ENCODE assay signal across 11 cellular contexts in the genomic region with DNA sequence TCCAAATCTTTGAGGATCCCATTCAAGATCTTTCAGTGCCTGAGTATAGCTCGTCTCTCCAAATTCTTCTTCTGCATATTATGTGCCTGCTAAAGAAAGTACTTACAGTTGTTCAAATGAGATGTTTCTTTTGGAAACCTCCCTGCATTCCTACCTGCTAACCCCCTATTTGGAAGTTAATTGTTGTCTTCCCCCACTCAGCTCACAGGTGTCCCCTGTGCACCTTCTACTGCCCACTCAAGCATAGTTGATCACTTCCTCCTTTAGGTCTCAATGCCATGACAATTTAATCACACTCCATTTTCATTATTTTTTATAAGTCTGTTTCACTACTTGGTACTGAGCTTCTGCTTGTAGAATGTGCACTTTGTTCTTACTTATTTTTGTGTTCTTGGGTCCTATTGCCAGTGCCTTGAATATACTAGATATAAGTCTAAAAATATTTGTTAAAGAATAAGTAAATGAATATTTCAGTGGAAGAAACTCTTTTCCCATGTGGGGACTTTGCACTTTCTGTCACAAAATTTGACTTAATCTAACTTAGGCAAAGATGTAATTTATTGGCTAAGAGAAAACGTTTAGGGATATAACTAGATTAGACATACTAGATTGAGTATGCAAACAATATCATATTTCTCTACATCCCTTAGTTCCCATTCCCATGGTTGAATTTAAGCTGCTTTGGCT. TPM values are rescaled to one million over a fixed set of nuclear protein-coding genes. Genes with fewer than 3 reads are reported as not detected.
A peak's percentile ranks its signal among the peaks of the same experiment; 100 is the strongest.
DNase-seq lines count a peak whose midpoint lies in the region; ATAC-seq and TF ChIP-seq lines count a peak whose summit lies in the region.
"Had no signal": no experiment of that assay in that cellular context is flagged by ENCODE, and none has a peak within 500 bp of the region (broad histone marks: within the 10 kb centered on the region; RNA-seq: fewer than 3 reads in every experiment).

No MANE protein-coding gene starts in this region.

- H3K4me1 ChIP-seq in upper lobe of left lung, result no peaks in the 10 kb centered on the region
- peaks cover 5% of the 10 kb centered on the region for H3K4me1 ChIP-seq in endodermal cell (ENCODE audit: control insufficient read depth, insufficient read depth, low read length)
- H3K4me1 ChIP-seq: SJSA1 had no signal

- H3K9ac ChIP-seq in endodermal cell (ENCODE audit: extremely low read depth, low read length, poor library complexity, severe bottlenecking), result no peak overlapping the region

- H3K4me3 ChIP-seq in upper lobe of left lung (no peak overlapping the region), endodermal cell (ENCODE audit: low read length) (no peak overlapping the region)
- H3K4me3 ChIP-seq: SJSA1 had no signal

- POLR2A ChIA-PET in activated CD4-positive, alpha-beta memory T cell treated with anti-CD3 and anti-CD28 coated beads, Interleukin-2, amount 10 ng/mL, durations not matched to agents 7 days and 5 days (lab: Charles Lee), result interaction anchor here (0.9 to 7.4 kb wide), 18 partner anchors 11 to 313 kb away, joined by 3 to 512 read pairs (median 17); partner anchors contain the start of gene PTPRC

- H3K9me3 Mint-ChIP-seq in activated naive CD4-positive, alpha-beta T cell treated with anti-CD3 and anti-CD28 coated beads, Interleukin-2, amount 50 U/mL, for 24 hours, result peaks cover 14% of the 10 kb centered on the region
- H3K9me3 Mint-ChIP-seq in activated CD4-positive, alpha-beta memory T cell treated with anti-CD3 and anti-CD28 coated beads, Interleukin-2, amount 10 ng/mL, durations not matched to agents 7 days and 5 days, result no peaks in the 10 kb centered on the region
- no peaks in the 10 kb centered on the region for H3K9me3 Mint-ChIP-seq in endodermal cell
- no peaks in the 10 kb centered on the region for H3K9me3 Mint-ChIP-seq in mesothelial cell of epicardium
- H3K9me3 Mint-ChIP-seq: neural crest cell had no signal

- DNase-seq in activated naive CD4-positive, alpha-beta T cell (lab: John Stamatoyannopoulos, UW), result no peak
- DNase-seq in activated CD4-positive, alpha-beta memory T cell treated with anti-CD3 and anti-CD28 coated beads, Interleukin-2, amount 10 ng/mL, durations not matched to agents 7 days and 5 days, result no peak
- DNase-seq in upper lobe of left lung (no peak), endodermal cell (no peak), mesothelial cell of epicardium (ENCODE audit: low spot score in 2 of 2, unreplicated experiment in 2 of 2) (no peak), cerebellum (ENCODE audit: low spot score) (no peak)
- DNase-seq: NCI-H2081 treated with DMSO at 0.1 percent for 48 hours had no signal

- ATAC-seq in HG03039 (IDR thresholded peaks at IDR 0.05; ENCODE audit: unreplicated experiment) (peak; percentile 24), upper lobe of left lung (ENCODE audit: low FRiP score in 2 of 2) (no peak)

- H3K27me3 Mint-ChIP-seq in activated naive CD4-positive, alpha-beta T cell treated with anti-CD3 and anti-CD28 coated beads, Interleukin-2, amount 50 U/mL, for 24 hours, result no peaks in the 10 kb centered on the region
- no peaks in the 10 kb centered on the region for H3K27me3 Mint-ChIP-seq in activated CD4-positive, alpha-beta memory T cell treated with anti-CD3 and anti-CD28 coated beads, Interleukin-2, amount 10 ng/mL, durations not matched to agents 7 days and 5 days
- H3K27me3 Mint-ChIP-seq in endodermal cell (ENCODE audit: insufficient read depth), result no peaks in the 10 kb centered on the region
- H3K27me3 Mint-ChIP-seq in mesothelial cell of epicardium (ENCODE audit: low read depth), result no peaks in the 10 kb centered on the region

- no peak for TF ChIP-seq POLR2A in upper lobe of left lung (IDR thresholded peaks at IDR 0.05)

- TF ChIP-seq EP300 in upper lobe of left lung (IDR thresholded peaks at IDR 0.05), result no peak

- no peaks in the 10 kb centered on the region for H3K36me3 ChIP-seq in upper lobe of left lung
- no peaks in the 10 kb centered on the region for H3K36me3 ChIP-seq in endodermal cell (ENCODE audit: control insufficient read depth, insufficient read depth, low read length)
- H3K36me3 ChIP-seq: SJSA1 had no signal

- peak overlapping the region; percentile 84 for H3K4me3 Mint-ChIP-seq in activated naive CD4-positive, alpha-beta T cell treated with anti-CD3 and anti-CD28 coated beads, Interleukin-2, amount 50 U/mL, for 24 hours
- peak overlapping the region; percentile 82 for H3K4me3 Mint-ChIP-seq in activated CD4-positive, alpha-beta memory T cell treated with anti-CD3 and anti-CD28 coated beads, Interleukin-2, amount 10 ng/mL, durations not matched to agents 7 days and 5 days
- H3K4me3 Mint-ChIP-seq in endodermal cell (no peak overlapping the region), mesothelial cell of epicardium (no peak overlapping the region)
- H3K4me3 Mint-ChIP-seq: neural crest cell had no signal

- H3K27ac Mint-ChIP-seq in activated naive CD4-positive, alpha-beta T cell treated with anti-CD3 and anti-CD28 coated beads, Interleukin-2, amount 50 U/mL, for 24 hours, result peak overlapping the region; percentile 99
- peak overlapping the region; percentile 99 for H3K27ac Mint-ChIP-seq in activated CD4-positive, alpha-beta memory T cell treated with anti-CD3 and anti-CD28 coated beads, Interleukin-2, amount 10 ng/mL, durations not matched to agents 7 days and 5 days
- H3K27ac Mint-ChIP-seq in endodermal cell, result no peak overlapping the region
- H3K27ac Mint-ChIP-seq in mesothelial cell of epicardium, result no peak overlapping the region

- 60% methylated on average over 2 of the region's 2 CpGs for WGBS in upper lobe of left lung, 2 donors
- WGBS in endodermal cell (ENCODE audit: insufficient coverage in 1 of 2, insufficient read length in 1 of 2), 2 experiments, result 100% methylated on average over 1 of the region's 2 CpGs

- peaks cover 2% of the 10 kb centered on the region for H3K36me3 Mint-ChIP-seq in activated naive CD4-positive, alpha-beta T cell treated with anti-CD3 and anti-CD28 coated beads, Interleukin-2, amount 50 U/mL, for 24 hours
- H3K36me3 Mint-ChIP-seq in activated CD4-positive, alpha-beta memory T cell treated with anti-CD3 and anti-CD28 coated beads, Interleukin-2, amount 10 ng/mL, durations not matched to agents 7 days and 5 days (ENCODE audit: low read depth), result peaks cover 14% of the 10 kb centered on the region
- H3K36me3 Mint-ChIP-seq in endodermal cell (ENCODE audit: low read depth) (no peaks in the 10 kb centered on the region), mesothelial cell of epicardium (no peaks in the 10 kb centered on the region)

- H3K9me3 ChIP-seq in upper lobe of left lung, result no peaks in the 10 kb centered on the region
- no peaks in the 10 kb centered on the region for H3K9me3 ChIP-seq in endodermal cell (ENCODE audit: control insufficient read depth, low read length)
- H3K9me3 ChIP-seq: SJSA1 had no signal

- CTCF ChIA-PET in activated CD4-positive, alpha-beta memory T cell treated with anti-CD3 and anti-CD28 coated beads, Interleukin-2, amount 10 ng/mL, durations not matched to agents 7 days and 5 days (lab: Charles Lee), result interaction anchor here (1.6 to 7.2 kb wide), 5 partner anchors 9 to 60 kb away, joined by 3 to 99 read pairs (median 12); partner anchors contain the start of gene PTPRC

- H3K4me1 Mint-ChIP-seq in activated naive CD4-positive, alpha-beta T cell treated with anti-CD3 and anti-CD28 coated beads, Interleukin-2, amount 50 U/mL, for 24 hours, result peaks cover 97% of the 10 kb centered on the region
- H3K4me1 Mint-ChIP-seq in activated CD4-positive, alpha-beta memory T cell treated with anti-CD3 and anti-CD28 coated beads, Interleukin-2, amount 10 ng/mL, durations not matched to agents 7 days and 5 days, result peaks cover 90% of the 10 kb centered on the region
- H3K4me1 Mint-ChIP-seq in endodermal cell, result no peaks in the 10 kb centered on the region
- H3K4me1 Mint-ChIP-seq in mesothelial cell of epicardium, result no peaks in the 10 kb centered on the region
- H3K4me1 Mint-ChIP-seq: neural crest cell had no signal

- no peaks in the 10 kb centered on the region for H3K27me3 ChIP-seq in upper lobe of left lung
- H3K27me3 ChIP-seq in endodermal cell (ENCODE audit: control insufficient read depth, insufficient read depth, low read length, poor library complexity, severe bottlenecking), result no peaks in the 10 kb centered on the region
- H3K27me3 ChIP-seq: SJSA1 had no signal

- TF ChIP-seq CTCF in upper lobe of left lung (IDR thresholded peaks at IDR 0.05) (no peak), endodermal cell (conservative IDR thresholded peaks at IDR 0.05) (no peak), mesothelial cell of epicardium (IDR thresholded peaks at IDR 0.05; ENCODE audit: unreplicated experiment) (no peak)

- peak overlapping the region in 3 of 4 donors; percentile 48 to 80 (median 79) for H3K27ac ChIP-seq in upper lobe of left lung
- no peak overlapping the region for H3K27ac ChIP-seq in endodermal cell (ENCODE audit: low read depth, low read length)
- H3K27ac ChIP-seq: SJSA1 had no signal

RNA-seq across cellular contexts. Expression of gene PTPRC, which starts 16.2 kb away (rescaled TPM):
- 100 to 1,000 TPM; 724 to 731 TPM for total RNA-seq in activated CD4-positive, alpha-beta memory T cell treated with anti-CD3 and anti-CD28 coated beads, Interleukin-2, amount 10 ng/mL, durations not matched to agents 7 days and 5 days
- total RNA-seq in upper lobe of left lung, result 100 to 1,000 TPM in 3 of 6 donors, 10 to 100 TPM in 3; 70.2 to 171 (median 101) TPM
- under 1 TPM in 1 of 2 donors, not detected in 1; 0.11 TPM for total RNA-seq in endodermal cell
- polyA plus RNA-seq in endodermal cell (2013, experiment 1 of 2), result not detected
- not detected for polyA plus RNA-seq in endodermal cell (2013, experiment 2 of 2)
- total RNA-seq in mesothelial cell of epicardium, result not detected in 3 replicates
- 4.4 TPM for total RNA-seq in cerebellum
- total RNA-seq: neural crest cell, SJSA1 had no signal

Comparison
In these comparisons a context has a peak if more than half of its experiments do, and no peak if none do; other contexts are left out.
1. H3K27ac Mint-ChIP-seq: peak in activated naive CD4-positive, alpha-beta T cell treated with anti-CD3 and anti-CD28 coated beads, Interleukin-2, amount 50 U/mL, for 24 hours (single experiment) and activated CD4-positive, alpha-beta memory T cell treated with anti-CD3 and anti-CD28 coated beads, Interleukin-2, amount 10 ng/mL, durations not matched to agents 7 days and 5 days (single experiment); none in endodermal cell (single experiment) and mesothelial cell of epicardium (single experiment).
2. H3K4me3 Mint-ChIP-seq: peak in activated naive CD4-positive, alpha-beta T cell treated with anti-CD3 and anti-CD28 coated beads, Interleukin-2, amount 50 U/mL, for 24 hours (single experiment) and activated CD4-positive, alpha-beta memory T cell treated with anti-CD3 and anti-CD28 coated beads, Interleukin-2, amount 10 ng/mL, durations not matched to agents 7 days and 5 days (single experiment); none in endodermal cell (single experiment) and mesothelial cell of epicardium (single experiment).
3. RNA of gene PTPRC, which starts 16.2 kb away (total RNA-seq): 724 to 731 TPM in activated CD4-positive, alpha-beta memory T cell treated with anti-CD3 and anti-CD28 coated beads, Interleukin-2, amount 10 ng/mL, durations not matched to agents 7 days and 5 days and 70.2 to 171 TPM in upper lobe of left lung; 4.4 TPM in cerebellum (single experiment), 0.11 TPM in endodermal cell and not detected in mesothelial cell of epicardium; every median in the first group is over 10 times any median in the second.